Comparison of ENCODE assay signal across 18 cellular contexts in genomic region chr2:143481728-143482127, GRCh38.
A peak's percentile ranks its signal among the peaks of the same experiment; 100 is the strongest.
DNase-seq lines count a peak whose midpoint lies in the region; ATAC-seq, FAIRE-seq and TF ChIP-seq lines count a peak whose summit lies in the region.
"Had no signal": no experiment of that assay in that cellular context is flagged by ENCODE, and none has a peak within 500 bp of the region (broad histone marks: within the 10 kb centered on the region; RNA-seq: fewer than 3 reads in every experiment).

No MANE protein-coding gene starts in this region.

- no peak overlapping the region for H3K4me2 ChIP-seq in H9 (ENCODE audit: insufficient read depth, insufficient read length, low read length)

- FAIRE-seq in frontal cortex (lab: Jason Lieb, UNC) = no peak
- FAIRE-seq: D721Med had no signal

- peak overlapping the region; percentile 53 for H3K27ac Mint-ChIP-seq in CD8-positive, alpha-beta T cell
- H3K27ac Mint-ChIP-seq in H9 = 0 out of 7 replicates have a peak overlapping the region, but pooled peaks of 1 of the 3 experiments have one; percentile 51
- H3K27ac Mint-ChIP-seq: activated naive CD8-positive, alpha-beta T cell treated with anti-CD3 and anti-CD28 coated beads, Interleukin-2, amount 10 ng/mL, durations not matched to agents 7 days and 5 days; T-helper 2 cell treated with Interferon-gamma antibody and Interleukin-4, amounts not matched to agents 5 μg/mL and 100 μg/mL, for 36 hours had no signal

- no peaks in the 10 kb centered on the region for H3K9me3 ChIP-seq in CD8-positive, alpha-beta T cell (ENCODE audit: low read length)
- H3K9me3 ChIP-seq in skeletal muscle tissue (ENCODE audit: control insufficient read depth in 3 of 3, low read length in 3 of 3) = no peaks in the 10 kb centered on the region
- no peaks in the 10 kb centered on the region for H3K9me3 ChIP-seq in H9 (ENCODE audit: control insufficient read depth, low read depth, low read length)

- H4K5ac ChIP-seq in H9 (ENCODE audit: insufficient read length, low read depth, low read length) = no peak overlapping the region

- H2BK120ac ChIP-seq in H9 (ENCODE audit: low read depth, low read length, poor library complexity, severe bottlenecking) = no peak overlapping the region

- H3K9me3 Mint-ChIP-seq in CD8-positive, alpha-beta T cell = no peaks in the 10 kb centered on the region
- no peaks in the 10 kb centered on the region for H3K9me3 Mint-ChIP-seq in H9
- H3K9me3 Mint-ChIP-seq: activated naive CD8-positive, alpha-beta T cell treated with anti-CD3 and anti-CD28 coated beads, Interleukin-2, amount 10 ng/mL, durations not matched to agents 7 days and 5 days; T-helper 2 cell treated with Interferon-gamma antibody and Interleukin-4, amounts not matched to agents 5 μg/mL and 100 μg/mL, for 36 hours had no signal

- TF ChIP-seq CTCF in CD8-positive, alpha-beta T cell (IDR thresholded peaks at IDR 0.05) = no peak
- TF ChIP-seq CTCF in H9 (conservative IDR thresholded peaks at IDR 0.05) = no peak

- no peak overlapping the region for H2AK5ac ChIP-seq in H9 (ENCODE audit: insufficient read length, low read length)

- H3K14ac ChIP-seq in H9 (ENCODE audit: insufficient read depth, low read length) = no peak overlapping the region

- no peaks in the 10 kb centered on the region for H3K4me1 ChIP-seq in CD8-positive, alpha-beta T cell (ENCODE audit: insufficient read depth, low read length)
- peaks cover 0 to 10% (median 0%) of the 10 kb centered on the region in 3 donors for H3K4me1 ChIP-seq in skeletal muscle tissue (ENCODE audit: control insufficient read depth in 3 of 3, insufficient read depth in 3 of 3, low read length in 3 of 3)
- no peaks in the 10 kb centered on the region for H3K4me1 ChIP-seq in H9 (ENCODE audit: insufficient read depth, low read length)

- H2BK12ac ChIP-seq in H9 (ENCODE audit: insufficient read length, low read depth, low read length) = no peak overlapping the region

- H3K79me1 ChIP-seq in H9 (ENCODE audit: insufficient read depth, low read depth, low read length, poor library complexity, severe bottlenecking) = no peaks in the 10 kb centered on the region

- H3K36me3 ChIP-seq in CD8-positive, alpha-beta T cell (ENCODE audit: insufficient read depth, low read length) = no peaks in the 10 kb centered on the region
- no peaks in the 10 kb centered on the region for H3K36me3 ChIP-seq in skeletal muscle tissue (ENCODE audit: control insufficient read depth in 3 of 3, insufficient read depth in 3 of 3, low read length in 3 of 3)
- H3K36me3 ChIP-seq: cardiac muscle cell had no signal

- no peak overlapping the region for H3K27ac ChIP-seq in CD8-positive, alpha-beta T cell (ENCODE audit: low read depth, low read length)
- H3K27ac ChIP-seq in skeletal muscle tissue (ENCODE audit: low read depth, low read length) = peak overlapping the region; percentile 59
- H3K27ac ChIP-seq in H9 (ENCODE audit: insufficient read length, low read depth, low read length) = no peak overlapping the region
- H3K27ac ChIP-seq: cardiac muscle cell, HL-60 had no signal

- no peak overlapping the region for H3K4me3 Mint-ChIP-seq in CD8-positive, alpha-beta T cell
- peak overlapping the region in 1 of 2 experiments; percentile 3; a peak in 1 of 5 replicates for H3K4me3 Mint-ChIP-seq in H9
- H3K4me3 Mint-ChIP-seq: activated naive CD8-positive, alpha-beta T cell treated with anti-CD3 and anti-CD28 coated beads, Interleukin-2, amount 10 ng/mL, durations not matched to agents 7 days and 5 days; T-helper 2 cell treated with Interferon-gamma antibody and Interleukin-4, amounts not matched to agents 5 μg/mL and 100 μg/mL, for 36 hours had no signal

- H4K8ac ChIP-seq in H9 (replicated peaks; ENCODE audit: insufficient read length, low read depth, low read length) = no peak overlapping the region

- H2AFZ ChIP-seq in H9 (ENCODE audit: low read length) = no peak overlapping the region

- intact Hi-C loops in CD8-positive, alpha-beta T cell (cut with DNase I, micrococcal nuclease) = no loop called here

- CTCF ChIA-PET in CD8-positive, alpha-beta T cell (lab: Charles Lee) = no interaction called here

- H2BK15ac ChIP-seq in H9 (ENCODE audit: low read depth, low read length) = no peak overlapping the region

- no peak overlapping the region for H3K9ac ChIP-seq in skeletal muscle tissue (ENCODE audit: low read depth in 1 of 3, low read length in 3 of 3)
- no peak overlapping the region for H3K9ac ChIP-seq in H9 (ENCODE audit: extremely low read depth, insufficient read length, low read length)

- no peaks in the 10 kb centered on the region for H3K27me3 ChIP-seq in CD8-positive, alpha-beta T cell (ENCODE audit: insufficient read depth, low read length)
- H3K27me3 ChIP-seq in skeletal muscle tissue (ENCODE audit: control insufficient read depth in 3 of 3, insufficient read depth in 3 of 3, low read length in 3 of 3) = no peaks in the 10 kb centered on the region
- no peaks in the 10 kb centered on the region; the same call in 1 of the 2 replicates for H3K27me3 ChIP-seq in H9 (ENCODE audit: insufficient read depth, low read length)
- H3K27me3 ChIP-seq: cardiac muscle cell had no signal

- no peaks in the 10 kb centered on the region for H4K20me1 ChIP-seq in H9 (ENCODE audit: control insufficient read depth, insufficient read depth, insufficient read length)

- no peak overlapping the region for H3K4ac ChIP-seq in H9 (ENCODE audit: low read depth, low read length)

- H3K27me3 Mint-ChIP-seq in CD8-positive, alpha-beta T cell (ENCODE audit: low read depth) = no peaks in the 10 kb centered on the region
- H3K27me3 Mint-ChIP-seq in H9 (ENCODE audit: low read depth) = peaks cover 36% of the 10 kb centered on the region
- H3K27me3 Mint-ChIP-seq: activated naive CD8-positive, alpha-beta T cell treated with anti-CD3 and anti-CD28 coated beads, Interleukin-2, amount 10 ng/mL, durations not matched to agents 7 days and 5 days had no signal

- no peak for DNase-seq in CD8-positive, alpha-beta T cell
- DNase-seq in NCI-H82 (lab: John Stamatoyannopoulos, UW) (peak; percentile 33), iPS-NIHi11 (ENCODE audit: low spot score) (peak; percentile 32), H9 (no peak), frontal cortex (ENCODE audit: low spot score in 2 of 2) (no peak)
- DNase-seq: activated CD4-positive, alpha-beta T cell treated with anti-CD3 and anti-CD28 coated beads for 4 hours; activated naive CD8-positive, alpha-beta T cell treated with anti-CD3 and anti-CD28 coated beads, Interleukin-2, amount 10 ng/mL, durations not matched to agents 7 days and 5 days; effector CD4-positive, alpha-beta T cell; KBM-7; NCI-H1092 treated with DMSO at 0.1 percent for 48 hours; SHP77 treated with DMSO at 0.1 percent for 48 hours had no signal

- H3K23me2 ChIP-seq in H9 (ENCODE audit: insufficient read length, low read depth, low read length, poor library complexity, severe bottlenecking) = no peaks in the 10 kb centered on the region

- H4K91ac ChIP-seq in H9 (ENCODE audit: insufficient read length, low read depth, low read length) = no peak overlapping the region

- no peak overlapping the region for H3K23ac ChIP-seq in H9 (ENCODE audit: insufficient read length, low read depth, low read length)

- no peak overlapping the region for H2BK5ac ChIP-seq in H9 (ENCODE audit: insufficient read length, low read length)

- no peak overlapping the region for H2BK20ac ChIP-seq in H9 (ENCODE audit: low read depth, low read length, poor library complexity, severe bottlenecking)

- no peak overlapping the region for H3K4me3 ChIP-seq in CD8-positive, alpha-beta T cell (ENCODE audit: low read depth, low read length)
- peak overlapping the region in 1 of 3 donors; percentile 39 for H3K4me3 ChIP-seq in skeletal muscle tissue (ENCODE audit: low read length in 3 of 3)
- H3K4me3 ChIP-seq: cardiac muscle cell had no signal

- H3K36me3 Mint-ChIP-seq in CD8-positive, alpha-beta T cell = peaks cover 31% of the 10 kb centered on the region
- no peaks in the 10 kb centered on the region for H3K36me3 Mint-ChIP-seq in H9 (ENCODE audit: insufficient read depth in 1 of 3, low read depth in 3 of 3)

- POLR2A ChIA-PET in CD8-positive, alpha-beta T cell (lab: Charles Lee) = interaction anchor here (1.1 kb wide), 1 partner anchor 9 kb away, joined by 4 read pairs; no protein-coding TSS in a partner anchor

- H3K4me1 Mint-ChIP-seq in CD8-positive, alpha-beta T cell (ENCODE audit: low read depth) = peaks cover 43% of the 10 kb centered on the region
- H3K4me1 Mint-ChIP-seq in H9 = peaks cover 30 to 35% of the 10 kb centered on the region in 2 experiments

- no peak overlapping the region for H3K56ac ChIP-seq in H9 (ENCODE audit: insufficient read length, low read depth, low read length)

- no peaks in the 10 kb centered on the region for H3K79me2 ChIP-seq in H9 (ENCODE audit: insufficient read depth, low read length)

- ATAC-seq in CD8-positive, alpha-beta T cell = no peak
- ATAC-seq in HG03442 (IDR thresholded peaks at IDR 0.05; ENCODE audit: unreplicated experiment) (no peak), GM19395 (IDR thresholded peaks at IDR 0.05; ENCODE audit: unreplicated experiment) (no peak)

- no peak overlapping the region for H3T11ph ChIP-seq in H9 (ENCODE audit: low read length)

- no peak overlapping the region for H3K18ac ChIP-seq in H9 (ENCODE audit: insufficient read length, low read depth, low read length)

Comparison
In these comparisons a context has a peak if more than half of its experiments do, and no peak if none do; other contexts are left out.
1. DNase-seq: peak in NCI-H82 (single experiment) and iPS-NIHi11 (single experiment); none in CD8-positive, alpha-beta T cell (0 of 7), H9 (single experiment) and frontal cortex (0 of 2).